In the genomic region with DNA sequence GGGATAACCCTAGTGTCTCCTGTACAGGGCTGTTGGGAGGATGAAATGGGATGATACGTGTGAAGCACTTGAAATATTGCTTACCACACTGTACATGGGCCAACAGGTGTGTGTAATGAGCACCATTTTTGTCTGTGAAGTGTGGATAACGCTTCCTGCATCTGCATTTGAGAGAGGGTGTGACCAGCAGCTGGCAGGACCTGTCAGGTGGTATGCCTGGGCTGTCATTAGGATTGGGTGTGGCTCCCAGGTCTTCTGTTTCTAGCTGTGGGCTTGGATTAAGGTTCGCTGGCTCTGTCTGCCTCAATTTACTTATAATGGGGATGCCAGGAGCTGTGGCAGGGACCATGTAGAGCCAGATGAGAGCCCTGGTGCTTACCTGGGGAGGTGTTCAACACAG, we compare ENCODE assay signal across 15 cellular contexts.
DNase-seq lines count a peak whose midpoint lies in the region; ATAC-seq and TF ChIP-seq lines count a peak whose summit lies in the region.
"Had no signal": no experiment of that assay in that cellular context is flagged by ENCODE, and none has a peak within 500 bp of the region (broad histone marks: within the 10 kb centered on the region; RNA-seq: fewer than 3 reads in every experiment).

No MANE protein-coding gene starts in this region.

- peaks cover 0 to 71% of the 10 kb centered on the region in 2 experiments; a peak in 2 of 3 replicates for H3K36me3 ChIP-seq in HEK293 (ENCODE audit: control insufficient read depth in 2 of 2, insufficient read depth in 1 of 2, low read length in 2 of 2)

- no peak for ATAC-seq in activated CD8-positive, alpha-beta T cell treated with anti-CD3 and anti-CD28 coated beads, Interleukin-2, amount 10 ng/mL, durations not matched to agents 7 days and 5 days
- ATAC-seq in activated CD8-positive, alpha-beta T cell treated with anti-CD3 and anti-CD28 coated beads for 36 hours: no peak
- ATAC-seq in esophagus mucosa (peak; percentile 61), GM21360 (IDR thresholded peaks at IDR 0.05; ENCODE audit: unreplicated experiment) (no peak)
- ATAC-seq in stimulated activated naive B cell treated with anti-CD40 and anti-IgM and Interleukin-4, amounts not matched to agents 10 μg/mL and 1 μg/mL and 100 μg/mL, for 72 hours (replicated peaks): no peak
- ATAC-seq: A549, Right ventricle myocardium inferior had no signal

- H3K4me1 ChIP-seq in HEK293 (ENCODE audit: control insufficient read depth, insufficient read depth, low read length): peaks cover 2% of the 10 kb centered on the region; the same call in 1 of the 2 replicates
- H3K4me1 ChIP-seq: A549, HAP-1 had no signal

- intact Hi-C loops in activated CD8-positive, alpha-beta T cell treated with anti-CD3 and anti-CD28 coated beads for 36 hours (cut with micrococcal nuclease): no loop called here

- H3K27ac ChIP-seq in HEK293 (ENCODE audit: extremely low read depth, low read depth, low read length): no peak overlapping the region
- H3K27ac ChIP-seq: A549, C4-2B had no signal

- no peaks in the 10 kb centered on the region for H3K9me3 Mint-ChIP-seq in activated CD8-positive, alpha-beta T cell treated with anti-CD3 and anti-CD28 coated beads, Interleukin-2, amount 10 ng/mL, durations not matched to agents 7 days and 5 days (ENCODE audit: insufficient read depth)
- no peaks in the 10 kb centered on the region for H3K9me3 Mint-ChIP-seq in activated CD8-positive, alpha-beta T cell treated with anti-CD3 and anti-CD28 coated beads for 36 hours
- peaks cover 0 to 6% of the 10 kb centered on the region in 2 donors for H3K9me3 Mint-ChIP-seq in stimulated activated naive B cell treated with anti-CD40 and anti-IgM and Interleukin-4, amounts not matched to agents 10 μg/mL and 1 μg/mL and 100 μg/mL, for 72 hours

- H3K4me1 Mint-ChIP-seq in activated CD8-positive, alpha-beta T cell treated with anti-CD3 and anti-CD28 coated beads, Interleukin-2, amount 10 ng/mL, durations not matched to agents 7 days and 5 days (ENCODE audit: low read depth): peaks cover 14% of the 10 kb centered on the region
- H3K4me1 Mint-ChIP-seq in activated CD8-positive, alpha-beta T cell treated with anti-CD3 and anti-CD28 coated beads for 36 hours (ENCODE audit: low read depth): no peaks in the 10 kb centered on the region
- H3K4me1 Mint-ChIP-seq in stimulated activated naive B cell treated with anti-CD40 and anti-IgM and Interleukin-4, amounts not matched to agents 10 μg/mL and 1 μg/mL and 100 μg/mL, for 72 hours: peaks cover 46 to 74% of the 10 kb centered on the region in 2 donors

- DNase-seq in activated CD8-positive, alpha-beta T cell treated with anti-CD3 and anti-CD28 coated beads, Interleukin-2, amount 10 ng/mL, durations not matched to agents 7 days and 5 days: no peak
- DNase-seq in activated CD8-positive, alpha-beta T cell treated with anti-CD3 and anti-CD28 coated beads for 36 hours: no peak
- DNase-seq in stimulated activated naive B cell treated with anti-CD40 and anti-IgM and Interleukin-4, amounts not matched to agents 10 μg/mL and 1 μg/mL and 100 μg/mL, for 72 hours: no peak
- no peak for DNase-seq in SK-N-DZ (ENCODE audit: low spot score)
- DNase-seq: NCI-H187, NCI-H510A, Peyer's patch, SK-N-SH had no signal

- CTCF ChIA-PET in activated CD8-positive, alpha-beta T cell treated with anti-CD3 and anti-CD28 coated beads, Interleukin-2, amount 10 ng/mL, durations not matched to agents 7 days and 5 days (lab: Charles Lee): no interaction called here
- CTCF ChIA-PET in activated CD8-positive, alpha-beta T cell treated with anti-CD3 and anti-CD28 coated beads for 36 hours (lab: Charles Lee): interaction anchor here (1.3 kb wide), 1 partner anchor 125 kb away, joined by 3 read pairs; no protein-coding TSS in a partner anchor
- CTCF ChIA-PET in HEK293 (lab: Yijun Ruan, JAX): interaction anchor here (1.0 to 4.2 kb wide), 3 partner anchors 10 to 120 kb away, joined by 3 to 16 read pairs (median 10); partner anchors contain the start of gene RAPGEF1

- TF ChIP-seq CTCF in activated CD8-positive, alpha-beta T cell treated with anti-CD3 and anti-CD28 coated beads for 36 hours (IDR thresholded peaks at IDR 0.05): no peak
- TF ChIP-seq CTCF in HEK293 (tag by site-specific recombination; IDR thresholded peaks at IDR 0.05): no peak

- peak overlapping the region; percentile 46 for H3K27ac Mint-ChIP-seq in activated CD8-positive, alpha-beta T cell treated with anti-CD3 and anti-CD28 coated beads, Interleukin-2, amount 10 ng/mL, durations not matched to agents 7 days and 5 days
- H3K27ac Mint-ChIP-seq in activated CD8-positive, alpha-beta T cell treated with anti-CD3 and anti-CD28 coated beads for 36 hours: no peak overlapping the region
- peak overlapping the region; percentile 94 for H3K27ac Mint-ChIP-seq in stimulated activated naive B cell treated with anti-CD40 and anti-IgM and Interleukin-4, amounts not matched to agents 10 μg/mL and 1 μg/mL and 100 μg/mL, for 72 hours

- no peaks in the 10 kb centered on the region for H3K27me3 Mint-ChIP-seq in activated CD8-positive, alpha-beta T cell treated with anti-CD3 and anti-CD28 coated beads, Interleukin-2, amount 10 ng/mL, durations not matched to agents 7 days and 5 days (ENCODE audit: low read depth)
- no peaks in the 10 kb centered on the region for H3K27me3 Mint-ChIP-seq in activated CD8-positive, alpha-beta T cell treated with anti-CD3 and anti-CD28 coated beads for 36 hours
- no peaks in the 10 kb centered on the region for H3K27me3 Mint-ChIP-seq in stimulated activated naive B cell treated with anti-CD40 and anti-IgM and Interleukin-4, amounts not matched to agents 10 μg/mL and 1 μg/mL and 100 μg/mL, for 72 hours

- no peak overlapping the region for H3K4me3 Mint-ChIP-seq in activated CD8-positive, alpha-beta T cell treated with anti-CD3 and anti-CD28 coated beads, Interleukin-2, amount 10 ng/mL, durations not matched to agents 7 days and 5 days
- no peak overlapping the region for H3K4me3 Mint-ChIP-seq in activated CD8-positive, alpha-beta T cell treated with anti-CD3 and anti-CD28 coated beads for 36 hours
- H3K4me3 Mint-ChIP-seq in stimulated activated naive B cell treated with anti-CD40 and anti-IgM and Interleukin-4, amounts not matched to agents 10 μg/mL and 1 μg/mL and 100 μg/mL, for 72 hours: no peak overlapping the region

- POLR2A ChIA-PET in activated CD8-positive, alpha-beta T cell treated with anti-CD3 and anti-CD28 coated beads, Interleukin-2, amount 10 ng/mL, durations not matched to agents 7 days and 5 days (lab: Charles Lee): no interaction called here
- POLR2A ChIA-PET in activated CD8-positive, alpha-beta T cell treated with anti-CD3 and anti-CD28 coated beads for 36 hours (lab: Charles Lee): no interaction called here
- POLR2A ChIA-PET in HEK293 (lab: Yijun Ruan, JAX): no interaction called here

- peaks cover 75% of the 10 kb centered on the region for H3K36me3 Mint-ChIP-seq in activated CD8-positive, alpha-beta T cell treated with anti-CD3 and anti-CD28 coated beads, Interleukin-2, amount 10 ng/mL, durations not matched to agents 7 days and 5 days (ENCODE audit: low read depth)
- peaks cover 57% of the 10 kb centered on the region for H3K36me3 Mint-ChIP-seq in activated CD8-positive, alpha-beta T cell treated with anti-CD3 and anti-CD28 coated beads for 36 hours (ENCODE audit: low read depth)
- peaks cover 77 to 90% of the 10 kb centered on the region in 2 donors for H3K36me3 Mint-ChIP-seq in stimulated activated naive B cell treated with anti-CD40 and anti-IgM and Interleukin-4, amounts not matched to agents 10 μg/mL and 1 μg/mL and 100 μg/mL, for 72 hours

- H3K9me3 ChIP-seq in HEK293 (ENCODE audit: control insufficient read depth, insufficient read depth, low read depth, low read length): no peaks in the 10 kb centered on the region
- H3K9me3 ChIP-seq: A549, HAP-1, Peyer's patch, SK-N-SH had no signal

- no peak overlapping the region for H3K4me3 ChIP-seq in HEK293 (ENCODE audit: low read depth, low read length)
- H3K4me3 ChIP-seq: A549, HAP-1, Peyer's patch had no signal

TF ChIP-seq in HEK293, 187 proteins besides CTCF, POLR2A, EP300 and RAD21:
- TF ChIP-seq ZNF473 (tag by site-specific recombination; IDR thresholded peaks at IDR 0.05) (no peak), ZNF155 (tag by site-specific recombination; IDR thresholded peaks at IDR 0.05) (no peak), TCF7L2 (IDR thresholded peaks at IDR 0.05; ENCODE audit: borderline replicate concordance, low read depth, low read length) (no peak), SCRT2 (tag by site-specific recombination; IDR thresholded peaks at IDR 0.05) (peak; percentile 66)
TF ChIP-seq in HEK293: peak in this region for 1.
